In the genomic region with DNA sequence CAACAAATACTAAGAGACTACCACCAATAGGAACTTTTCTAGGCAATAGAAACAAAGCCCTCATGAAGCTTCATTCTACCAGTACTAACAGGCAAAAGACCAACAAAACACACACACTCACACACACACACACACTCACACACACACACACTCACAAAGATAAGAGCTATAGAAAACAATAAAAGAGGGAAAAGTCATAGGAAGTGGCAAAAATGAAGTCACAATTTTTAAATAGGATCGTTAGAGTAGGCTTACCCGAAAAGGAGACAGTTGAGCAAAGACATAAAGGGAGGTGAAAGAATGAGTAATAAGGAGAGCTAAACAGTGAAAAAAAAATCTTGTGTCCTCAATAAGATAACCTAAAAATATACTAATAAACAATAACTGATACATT, we compare ENCODE assay signal across 18 cellular contexts.
DNase-seq lines count a peak whose midpoint lies in the region; ATAC-seq and TF ChIP-seq lines count a peak whose summit lies in the region.
"Had no signal": no experiment of that assay in that cellular context is flagged by ENCODE, and none has a peak within 500 bp of the region (broad histone marks: within the 10 kb centered on the region; RNA-seq: fewer than 3 reads in every experiment).

No MANE protein-coding gene starts in this region.

- H3K27me3 ChIP-seq in neuronal stem cell (ENCODE audit: control insufficient read depth in 3 of 3, insufficient read depth in 3 of 3, low read depth in 1 of 3, low read length in 3 of 3) (no peaks in the 10 kb centered on the region), Caco-2 (replicated peaks; ENCODE audit: control insufficient read depth, insufficient read depth, low read length) (no peaks in the 10 kb centered on the region)
- H3K27me3 ChIP-seq: ovary, uterus had no signal

- no peaks in the 10 kb centered on the region for H3K79me1 ChIP-seq in neuronal stem cell (ENCODE audit: low read depth, low read length)

- H3K4me1 ChIP-seq in neuronal stem cell (ENCODE audit: control insufficient read depth in 2 of 2, insufficient read depth in 1 of 2, low read depth in 1 of 2, low read length in 2 of 2) (no peaks in the 10 kb centered on the region), Caco-2 (no peaks in the 10 kb centered on the region)
- H3K4me1 ChIP-seq: uterus had no signal

- H3K36me3 ChIP-seq in neuronal stem cell (replicated peaks in 1 of 2; ENCODE audit: control insufficient read depth in 2 of 2, insufficient read depth in 2 of 2, low read length in 2 of 2) (peaks cover 0 to 80% of the 10 kb centered on the region in 2 donors), Caco-2 (ENCODE audit: control insufficient read depth, insufficient read depth, low read length) (peaks cover 4% of the 10 kb centered on the region)
- H3K36me3 ChIP-seq: ovary, uterus had no signal

- POLR2A ChIA-PET in activated CD8-positive, alpha-beta T cell treated with anti-CD3 and anti-CD28 coated beads for 36 hours (lab: Charles Lee), result interaction anchor here (0.6 kb wide), 1 partner anchor 761 kb away, joined by 3 read pairs; no protein-coding TSS in a partner anchor
- POLR2A ChIA-PET in activated CD8-positive, alpha-beta T cell treated with anti-CD3 and anti-CD28 coated beads, Interleukin-2, amount 10 ng/mL, durations not matched to agents 7 days and 5 days (lab: Charles Lee), result no interaction called here
- POLR2A ChIA-PET in Caco-2 (lab: Charles Lee), result no interaction called here

- H3K27ac Mint-ChIP-seq in activated CD8-positive, alpha-beta T cell treated with anti-CD3 and anti-CD28 coated beads for 36 hours, result peak overlapping the region; percentile 36
- H3K27ac Mint-ChIP-seq in activated CD8-positive, alpha-beta T cell treated with anti-CD3 and anti-CD28 coated beads, Interleukin-2, amount 10 ng/mL, durations not matched to agents 7 days and 5 days, result no peak overlapping the region
- H3K27ac Mint-ChIP-seq in activated naive CD8-positive, alpha-beta T cell treated with anti-CD3 and anti-CD28 coated beads for 36 hours, result peak overlapping the region; percentile 28
- H3K27ac Mint-ChIP-seq in osteocyte (ENCODE audit: unreplicated experiment) (peak overlapping the region; percentile 88), Caco-2 (ENCODE audit: unreplicated experiment) (no peak overlapping the region)

- no peak overlapping the region for H2BK120ac ChIP-seq in neuronal stem cell (ENCODE audit: low read depth, low read length)

- peak; percentile 27 for ATAC-seq in activated CD8-positive, alpha-beta T cell treated with anti-CD3 and anti-CD28 coated beads for 36 hours
- no peak for ATAC-seq in activated CD8-positive, alpha-beta T cell treated with anti-CD3 and anti-CD28 coated beads, Interleukin-2, amount 10 ng/mL, durations not matched to agents 7 days and 5 days
- peak; percentile 60 for ATAC-seq in HG02870 (IDR thresholded peaks at IDR 0.05; ENCODE audit: unreplicated experiment)
- ATAC-seq: HCT116 had no signal

- no peak overlapping the region for H2BK5ac ChIP-seq in neuronal stem cell (ENCODE audit: low read length)

- H2AK5ac ChIP-seq in neuronal stem cell (ENCODE audit: low read depth, low read length), result no peak overlapping the region

- no peak overlapping the region for H3K4me2 ChIP-seq in neuronal stem cell (ENCODE audit: insufficient read depth, low read length, poor library complexity, severe bottlenecking)

- H3K4me3 Mint-ChIP-seq in activated CD8-positive, alpha-beta T cell treated with anti-CD3 and anti-CD28 coated beads for 36 hours, result no peak overlapping the region
- no peak overlapping the region for H3K4me3 Mint-ChIP-seq in activated CD8-positive, alpha-beta T cell treated with anti-CD3 and anti-CD28 coated beads, Interleukin-2, amount 10 ng/mL, durations not matched to agents 7 days and 5 days
- H3K4me3 Mint-ChIP-seq in activated naive CD8-positive, alpha-beta T cell treated with anti-CD3 and anti-CD28 coated beads for 36 hours, result no peak overlapping the region
- H3K4me3 Mint-ChIP-seq in osteocyte (ENCODE audit: unreplicated experiment), result peak overlapping the region; percentile 15
- H3K4me3 Mint-ChIP-seq in Caco-2 (ENCODE audit: unreplicated experiment), result no peak overlapping the region

- H3K14ac ChIP-seq in neuronal stem cell (ENCODE audit: low read length), result no peak overlapping the region

- H3K9ac ChIP-seq in neuronal stem cell (ENCODE audit: low read depth, low read length, poor library complexity), result no peak overlapping the region

- no peak overlapping the region for H4K91ac ChIP-seq in neuronal stem cell (ENCODE audit: low read depth, low read length, poor library complexity)

- H3K18ac ChIP-seq in neuronal stem cell (ENCODE audit: low read length), result no peak overlapping the region

- no peak overlapping the region for H2BK12ac ChIP-seq in neuronal stem cell (ENCODE audit: low read length)

- no peak for TF ChIP-seq CTCF in activated CD8-positive, alpha-beta T cell treated with anti-CD3 and anti-CD28 coated beads for 36 hours (IDR thresholded peaks at IDR 0.05)
- TF ChIP-seq CTCF in osteocyte (IDR thresholded peaks at IDR 0.05), result no peak
- TF ChIP-seq CTCF in Caco-2 (IDR thresholded peaks at IDR 0.05; ENCODE audit: insufficient read depth in 1 of 2, low read depth in 1 of 2, low read length in 1 of 2, severe bottlenecking in 1 of 2, unreplicated experiment in 1 of 2), result no peak

- H3K4me3 ChIP-seq in neuronal stem cell (ENCODE audit: low read length in 2 of 2) (no peak overlapping the region), Caco-2 (ENCODE audit: low read depth, low read length) (no peak overlapping the region)
- H3K4me3 ChIP-seq: ovary, uterus had no signal

- H3K9me3 ChIP-seq in neuronal stem cell (replicated peaks in 1 of 2; ENCODE audit: control insufficient read depth in 2 of 2, insufficient read depth in 1 of 2, low read depth in 1 of 2, low read length in 2 of 2) (no peaks in the 10 kb centered on the region), Caco-2 (no peaks in the 10 kb centered on the region)
- H3K9me3 ChIP-seq: ovary, uterus had no signal

- DNase-seq in activated CD8-positive, alpha-beta T cell treated with anti-CD3 and anti-CD28 coated beads for 36 hours, result no peak
- no peak for DNase-seq in activated CD8-positive, alpha-beta T cell treated with anti-CD3 and anti-CD28 coated beads, Interleukin-2, amount 10 ng/mL, durations not matched to agents 7 days and 5 days
- no peak for DNase-seq in activated naive CD8-positive, alpha-beta T cell treated with anti-CD3 and anti-CD28 coated beads for 36 hours
- DNase-seq in osteocyte (ENCODE audit: extremely low spot score, unreplicated experiment) (no peak), neuronal stem cell (ENCODE audit: low spot score) (no peak), islet precursor cell (no peak), Caco-2 (no peak)
- DNase-seq: activated T-cell treated with anti-CD3 and anti-CD28 coated beads for 4 hours; central memory CD4-positive, alpha-beta T cell; hippocampal formation; KG1; NCI-H1930; ovary; SHP77 treated with DMSO at 0.1 percent for 48 hours; stimulated activated CD8-positive, alpha-beta memory T cell treated with anti-CD3 and anti-CD28 coated beads, Interleukin-4, amount 100 ng/mL, for 48 hours; uterus had no signal

- peaks cover 28% of the 10 kb centered on the region for H3K36me3 Mint-ChIP-seq in activated CD8-positive, alpha-beta T cell treated with anti-CD3 and anti-CD28 coated beads for 36 hours (ENCODE audit: low read depth)
- H3K36me3 Mint-ChIP-seq in activated CD8-positive, alpha-beta T cell treated with anti-CD3 and anti-CD28 coated beads, Interleukin-2, amount 10 ng/mL, durations not matched to agents 7 days and 5 days (ENCODE audit: low read depth), result peaks cover 34% of the 10 kb centered on the region
- peaks cover 13% of the 10 kb centered on the region for H3K36me3 Mint-ChIP-seq in activated naive CD8-positive, alpha-beta T cell treated with anti-CD3 and anti-CD28 coated beads for 36 hours
- H3K36me3 Mint-ChIP-seq in osteocyte (ENCODE audit: unreplicated experiment) (peaks cover 24% of the 10 kb centered on the region), Caco-2 (ENCODE audit: insufficient read depth, unreplicated experiment) (peaks cover 5% of the 10 kb centered on the region)

- peaks cover 26% of the 10 kb centered on the region for H3K4me1 Mint-ChIP-seq in activated CD8-positive, alpha-beta T cell treated with anti-CD3 and anti-CD28 coated beads for 36 hours (ENCODE audit: low read depth)
- peaks cover 8% of the 10 kb centered on the region for H3K4me1 Mint-ChIP-seq in activated CD8-positive, alpha-beta T cell treated with anti-CD3 and anti-CD28 coated beads, Interleukin-2, amount 10 ng/mL, durations not matched to agents 7 days and 5 days (ENCODE audit: low read depth)
- peaks cover 17% of the 10 kb centered on the region for H3K4me1 Mint-ChIP-seq in activated naive CD8-positive, alpha-beta T cell treated with anti-CD3 and anti-CD28 coated beads for 36 hours
- peaks cover 31% of the 10 kb centered on the region for H3K4me1 Mint-ChIP-seq in osteocyte (ENCODE audit: unreplicated experiment)
- no peaks in the 10 kb centered on the region for H3K4me1 Mint-ChIP-seq in Caco-2 (ENCODE audit: low read depth, unreplicated experiment)

- H3K9me3 Mint-ChIP-seq in activated CD8-positive, alpha-beta T cell treated with anti-CD3 and anti-CD28 coated beads for 36 hours, result no peaks in the 10 kb centered on the region
- no peaks in the 10 kb centered on the region for H3K9me3 Mint-ChIP-seq in activated CD8-positive, alpha-beta T cell treated with anti-CD3 and anti-CD28 coated beads, Interleukin-2, amount 10 ng/mL, durations not matched to agents 7 days and 5 days (ENCODE audit: insufficient read depth)
- H3K9me3 Mint-ChIP-seq in activated naive CD8-positive, alpha-beta T cell treated with anti-CD3 and anti-CD28 coated beads for 36 hours, result no peaks in the 10 kb centered on the region
- H3K9me3 Mint-ChIP-seq in osteocyte (ENCODE audit: unreplicated experiment), result no peaks in the 10 kb centered on the region
- no peaks in the 10 kb centered on the region for H3K9me3 Mint-ChIP-seq in Caco-2 (ENCODE audit: unreplicated experiment)

- no CpG with 5 or more reads among the region's 2 CpGs for WGBS in neuronal stem cell (ENCODE audit: extremely low coverage in 2 of 2, insufficient read length in 2 of 2, insufficient replicate concordance in 1 of 2), 2 donors

- H4K8ac ChIP-seq in neuronal stem cell (ENCODE audit: low read depth, low read length), result no peak overlapping the region

- H3K27ac ChIP-seq in neuronal stem cell (replicated peaks; ENCODE audit: low read length), result no peak overlapping the region
- H3K27ac ChIP-seq: ovary, uterus had no signal

- H2BK15ac ChIP-seq in neuronal stem cell (ENCODE audit: low read length), result no peak overlapping the region

- no peak overlapping the region for H3K4ac ChIP-seq in neuronal stem cell (ENCODE audit: low read length)

- no peaks in the 10 kb centered on the region for H3K27me3 Mint-ChIP-seq in activated CD8-positive, alpha-beta T cell treated with anti-CD3 and anti-CD28 coated beads for 36 hours
- H3K27me3 Mint-ChIP-seq in activated CD8-positive, alpha-beta T cell treated with anti-CD3 and anti-CD28 coated beads, Interleukin-2, amount 10 ng/mL, durations not matched to agents 7 days and 5 days (ENCODE audit: low read depth), result no peaks in the 10 kb centered on the region
- H3K27me3 Mint-ChIP-seq in activated naive CD8-positive, alpha-beta T cell treated with anti-CD3 and anti-CD28 coated beads for 36 hours, result no peaks in the 10 kb centered on the region
- no peaks in the 10 kb centered on the region for H3K27me3 Mint-ChIP-seq in osteocyte (ENCODE audit: unreplicated experiment)
- H3K27me3 Mint-ChIP-seq in Caco-2 (ENCODE audit: insufficient read depth, unreplicated experiment), result no peaks in the 10 kb centered on the region

- BruUV-seq in Caco-2 (replicated peaks; lab: Mats Ljungman, UMichigan), result no TSS peak

- intact Hi-C loops in activated CD8-positive, alpha-beta T cell treated with anti-CD3 and anti-CD28 coated beads for 36 hours (cut with micrococcal nuclease), result no loop called here
- intact Hi-C loops in Caco-2 (cut with micrococcal nuclease; ENCODE audit: unreplicated experiment), result no loop called here

- H3K23ac ChIP-seq in neuronal stem cell (ENCODE audit: low read depth, low read length, poor library complexity), result no peak overlapping the region

- CTCF ChIA-PET in activated CD8-positive, alpha-beta T cell treated with anti-CD3 and anti-CD28 coated beads for 36 hours (lab: Charles Lee), result interaction anchor here (1.2 kb wide), 1 partner anchor 18 kb away, joined by 3 read pairs; no protein-coding TSS in a partner anchor
- CTCF ChIA-PET in activated CD8-positive, alpha-beta T cell treated with anti-CD3 and anti-CD28 coated beads, Interleukin-2, amount 10 ng/mL, durations not matched to agents 7 days and 5 days (lab: Charles Lee), result interaction anchor here (1.5 kb wide), 1 partner anchor 19 kb away, joined by 4 read pairs; no protein-coding TSS in a partner anchor
- CTCF ChIA-PET in Caco-2 (lab: Charles Lee), result no interaction called here

- H2AFZ ChIP-seq in neuronal stem cell (ENCODE audit: low read length), result no peak overlapping the region

Comparison
In these comparisons a context has a peak if more than half of its experiments do, and no peak if none do; other contexts are left out.
1. H3K27ac Mint-ChIP-seq: peak in activated CD8-positive, alpha-beta T cell treated with anti-CD3 and anti-CD28 coated beads for 36 hours (single experiment), activated naive CD8-positive, alpha-beta T cell treated with anti-CD3 and anti-CD28 coated beads for 36 hours (single experiment) and osteocyte (single experiment); none in activated CD8-positive, alpha-beta T cell treated with anti-CD3 and anti-CD28 coated beads, Interleukin-2, amount 10 ng/mL, durations not matched to agents 7 days and 5 days (single experiment) and Caco-2 (single experiment).